In the genomic region with DNA sequence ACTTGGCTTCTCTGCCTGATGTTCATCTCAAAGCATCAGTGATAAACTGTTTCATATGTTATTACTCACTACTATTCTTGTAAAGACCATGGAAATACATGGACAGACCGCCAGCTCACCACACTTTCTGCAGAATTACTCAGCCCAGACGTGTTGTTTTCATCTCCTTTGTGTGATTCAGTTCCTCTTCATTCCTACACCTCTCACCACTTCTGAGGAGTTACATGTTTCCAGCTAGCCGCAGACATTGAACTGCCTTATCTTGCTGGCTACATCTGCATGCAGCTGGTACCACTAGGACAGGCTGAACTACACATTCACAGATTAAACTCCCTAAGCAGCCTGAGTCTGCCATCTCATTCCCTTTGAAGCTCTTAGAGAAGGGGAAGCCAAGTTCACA, we compare ENCODE assay signal across 15 cellular contexts.
A peak's percentile ranks its signal among the peaks of the same experiment; 100 is the strongest.
DNase-seq lines count a peak whose midpoint lies in the region; ATAC-seq and TF ChIP-seq lines count a peak whose summit lies in the region.
"Had no signal": no experiment of that assay in that cellular context is flagged by ENCODE, and none has a peak within 500 bp of the region (broad histone marks: within the 10 kb centered on the region; RNA-seq: fewer than 3 reads in every experiment).

No MANE protein-coding gene starts in this region.

- H3K9me3 Mint-ChIP-seq in activated CD4-positive, alpha-beta T cell treated with anti-CD3 and anti-CD28 coated beads, Interleukin-2, amount 10 ng/mL, durations not matched to agents 7 days and 5 days: no peaks in the 10 kb centered on the region

- no peak overlapping the region for H3K4me3 ChIP-seq in astrocyte of the cerebellum (ENCODE audit: low read depth, low read length)
- no peak overlapping the region for H3K4me3 ChIP-seq in brain microvascular endothelial cell (ENCODE audit: low read depth, low read length)
- H3K4me3 ChIP-seq: MG63, pancreas, SK-N-MC had no signal

- no peaks in the 10 kb centered on the region for H3K36me3 ChIP-seq in brain microvascular endothelial cell (replicated peaks)
- H3K36me3 ChIP-seq: MG63, pancreas had no signal

- CTCF ChIA-PET in activated CD4-positive, alpha-beta T cell treated with anti-CD3 and anti-CD28 coated beads, Interleukin-2, amount 10 ng/mL, durations not matched to agents 7 days and 5 days (lab: Charles Lee): interaction anchor here (0.6 to 0.8 kb wide), 2 partner anchors 26 to 733 kb away, joined by 3 to 4 read pairs; no protein-coding TSS in a partner anchor

- H3K27me3 Mint-ChIP-seq in activated CD4-positive, alpha-beta T cell treated with anti-CD3 and anti-CD28 coated beads, Interleukin-2, amount 10 ng/mL, durations not matched to agents 7 days and 5 days: no peaks in the 10 kb centered on the region

- no peaks in the 10 kb centered on the region for H3K27me3 ChIP-seq in brain microvascular endothelial cell (replicated peaks)
- H3K27me3 ChIP-seq: MG63 had no signal

- no peaks in the 10 kb centered on the region for H3K36me3 Mint-ChIP-seq in activated CD4-positive, alpha-beta T cell treated with anti-CD3 and anti-CD28 coated beads, Interleukin-2, amount 10 ng/mL, durations not matched to agents 7 days and 5 days (ENCODE audit: low read depth)

- H3K4me1 Mint-ChIP-seq in activated CD4-positive, alpha-beta T cell treated with anti-CD3 and anti-CD28 coated beads, Interleukin-2, amount 10 ng/mL, durations not matched to agents 7 days and 5 days: peaks cover 17% of the 10 kb centered on the region
- H3K4me1 Mint-ChIP-seq: brain had no signal

- peak; percentile 22 for DNase-seq in activated CD4-positive, alpha-beta T cell treated with anti-CD3 and anti-CD28 coated beads, Interleukin-2, amount 10 ng/mL, durations not matched to agents 7 days and 5 days
- peak; percentile 16 for DNase-seq in astrocyte of the cerebellum (ENCODE audit: low read depth)
- peak; percentile 1 to 20 for DNase-seq in stimulated activated CD4-positive, alpha-beta T cell treated with anti-CD3 and anti-CD28 coated beads, Interleukin-4, amount 100 ng/mL, for 4 hours
- DNase-seq in GM10266 (ENCODE audit: extremely low spot score): no peak
- DNase-seq in brain microvascular endothelial cell: no peak
- DNase-seq: activated CD4-positive, CD25-positive, alpha-beta regulatory T cell treated with anti-CD3 and anti-CD28 coated beads, Interleukin-2, amount 50 U/mL, for 72 hours; C1 segment of cervical spinal cord; H7; kidney; MG63; pancreas had no signal

- peak; percentile 69 for ATAC-seq in HG02610 (IDR thresholded peaks at IDR 0.05; ENCODE audit: unreplicated experiment)
- no peak for ATAC-seq in GM18517 (IDR thresholded peaks at IDR 0.05; ENCODE audit: unreplicated experiment)
- ATAC-seq: pancreas had no signal

- TF ChIP-seq CTCF in astrocyte of the cerebellum (IDR thresholded peaks at IDR 0.05; ENCODE audit: low read depth, low read length, missing control alignments) (no peak), GM10266 (IDR thresholded peaks at IDR 0.05; ENCODE audit: control insufficient read depth, insufficient read depth, low read depth, missing control alignments) (no peak), brain microvascular endothelial cell (IDR thresholded peaks at IDR 0.05; ENCODE audit: low read depth, low read length, missing control alignments) (no peak)

- H3K27ac Mint-ChIP-seq in activated CD4-positive, alpha-beta T cell treated with anti-CD3 and anti-CD28 coated beads, Interleukin-2, amount 10 ng/mL, durations not matched to agents 7 days and 5 days: peak overlapping the region; percentile 60
- H3K27ac Mint-ChIP-seq: brain had no signal

- POLR2A ChIA-PET in activated CD4-positive, alpha-beta T cell treated with anti-CD3 and anti-CD28 coated beads, Interleukin-2, amount 10 ng/mL, durations not matched to agents 7 days and 5 days (lab: Charles Lee): no interaction called here

- in situ Hi-C loops in astrocyte of the cerebellum (cut with HindIII; ENCODE audit: low sequenced_read_pairs): no loop called here
- in situ Hi-C loops in brain microvascular endothelial cell (cut with HindIII; ENCODE audit: low pct_ligation_motif_present, low sequenced_read_pairs): no loop called here

- H3K27ac ChIP-seq in brain microvascular endothelial cell: no peak overlapping the region
- H3K27ac ChIP-seq: pancreas, SK-N-MC had no signal

- no peak overlapping the region for H3K4me3 Mint-ChIP-seq in activated CD4-positive, alpha-beta T cell treated with anti-CD3 and anti-CD28 coated beads, Interleukin-2, amount 10 ng/mL, durations not matched to agents 7 days and 5 days
- H3K4me3 Mint-ChIP-seq: brain had no signal

Comparison
In these comparisons a context has a peak if more than half of its experiments do, and no peak if none do; other contexts are left out.
1. DNase-seq: peak in activated CD4-positive, alpha-beta T cell treated with anti-CD3 and anti-CD28 coated beads, Interleukin-2, amount 10 ng/mL, durations not matched to agents 7 days and 5 days (single experiment), astrocyte of the cerebellum (single experiment) and stimulated activated CD4-positive, alpha-beta T cell treated with anti-CD3 and anti-CD28 coated beads, Interleukin-4, amount 100 ng/mL, for 4 hours (2 of 2); none in GM10266 (single experiment) and brain microvascular endothelial cell (single experiment).